ENCODE assay signal across 8 cellular contexts in genomic region chr12:68331500-68331868, GRCh38. TPM values are rescaled to one million over a fixed set of nuclear protein-coding genes. Genes with fewer than 3 reads are reported as not detected.
A peak's percentile ranks its signal among the peaks of the same experiment; 100 is the strongest.
DNase-seq lines count a peak whose midpoint lies in the region; ATAC-seq and TF ChIP-seq lines count a peak whose summit lies in the region.

No MANE protein-coding gene starts in this region.

- ATAC-seq in left cardiac atrium (no peak), lung (ENCODE audit: insufficient read depth, low FRiP score) (no peak), HG03469 (IDR thresholded peaks at IDR 0.05; ENCODE audit: unreplicated experiment) (no peak)

- H3K9me3 ChIP-seq in left ventricle myocardium inferior (replicated peaks) = no peaks in the 10 kb centered on the region
- no peaks in the 10 kb centered on the region for H3K9me3 ChIP-seq in ascending aorta
- H3K9me3 ChIP-seq in lung (ENCODE audit: control insufficient read depth in 2 of 2, insufficient read depth in 1 of 2, low read length in 1 of 2) = no peaks in the 10 kb centered on the region

- intact Hi-C loops in left ventricle myocardium inferior (cut with micrococcal nuclease) (no loop called here), left cardiac atrium (cut with DNase I) (no loop called here), ascending aorta (cut with DNase I) (no loop called here)

- no peak for TF ChIP-seq CTCF in left ventricle myocardium inferior (IDR thresholded peaks at IDR 0.05; ENCODE audit: borderline replicate concordance)
- no peak for TF ChIP-seq CTCF in ascending aorta (IDR thresholded peaks at IDR 0.05)
- TF ChIP-seq CTCF in lung (IDR thresholded peaks at IDR 0.05; ENCODE audit: control extremely low read depth, extremely low read depth) = no peak

- H3K4me3 ChIP-seq in left ventricle myocardium inferior = peak overlapping the region; percentile 93
- H3K4me3 ChIP-seq in ascending aorta = peak overlapping the region; percentile 77 to 88
- peak overlapping the region; percentile 97 for H3K4me3 ChIP-seq in lung
- H3K4me3 ChIP-seq in urinary bladder (ENCODE audit: low read depth, low read length) = peak overlapping the region; percentile 81

- H3K27ac ChIP-seq in left ventricle myocardium inferior (replicated peaks) (peak overlapping the region; percentile 59), ascending aorta (no peak overlapping the region), lung (ENCODE audit: low read depth in 1 of 2, low read length in 1 of 2) (no peak overlapping the region), urinary bladder (ENCODE audit: low read depth) (no peak overlapping the region)

- no peaks in the 10 kb centered on the region for H3K27me3 ChIP-seq in left ventricle myocardium inferior (ENCODE audit: low read depth)
- H3K27me3 ChIP-seq in ascending aorta = no peaks in the 10 kb centered on the region
- H3K27me3 ChIP-seq in lung (ENCODE audit: control insufficient read depth, insufficient read depth) = no peaks in the 10 kb centered on the region

- H3K4me1 ChIP-seq in left ventricle myocardium inferior (peaks cover 18% of the 10 kb centered on the region), ascending aorta (peaks cover 0 to 8% of the 10 kb centered on the region in 2 donors), lung (ENCODE audit: control insufficient read depth in 2 of 2, insufficient read depth in 2 of 2, low read length in 2 of 2) (peaks cover 1 to 9% of the 10 kb centered on the region in 2 donors), urinary bladder (ENCODE audit: insufficient read depth) (no peaks in the 10 kb centered on the region)

- DNase-seq in left ventricle myocardium inferior (no peak), left cardiac atrium (no peak), ascending aorta (ENCODE audit: low spot score in 2 of 2) (no peak), lung (ENCODE audit: low spot score) (no peak), globus pallidus (ENCODE audit: low spot score) (no peak), COR-L47 (lab: John Stamatoyannopoulos, UW) (no peak)

- WGBS in lung, 2 donors = 31 to 35% methylated on average over 9 of the region's 9 CpGs
- WGBS in urinary bladder = 23% methylated on average over 9 of the region's 9 CpGs

- peaks cover 5% of the 10 kb centered on the region for H3K36me3 ChIP-seq in left ventricle myocardium inferior
- no peaks in the 10 kb centered on the region for H3K36me3 ChIP-seq in ascending aorta
- H3K36me3 ChIP-seq in lung (ENCODE audit: control insufficient read depth in 2 of 2, insufficient read depth in 2 of 2, low read length in 2 of 2) = peaks cover 0 to 3% of the 10 kb centered on the region in 2 donors
- peaks cover 4% of the 10 kb centered on the region for H3K36me3 ChIP-seq in urinary bladder (ENCODE audit: insufficient read depth)

RNA-seq across cellular contexts. Expression of gene MDM1, which starts 0.7 kb away (rescaled TPM):
- total RNA-seq in left ventricle myocardium inferior (7.8 TPM), left cardiac atrium (10 to 100 TPM in 1 of 2 donors, 1 to 10 TPM in 1; 8.6 to 10.2 TPM), ascending aorta (9.5 TPM), lung (10 to 100 TPM; 14.9 to 29.7 TPM), urinary bladder (60.7 TPM)
- polyA plus RNA-seq in lung (1 to 10 TPM; 6.7 to 9.8 TPM), urinary bladder (22.5 TPM)
